Comparison of ENCODE assay signal across 14 cellular contexts in the genomic region with DNA sequence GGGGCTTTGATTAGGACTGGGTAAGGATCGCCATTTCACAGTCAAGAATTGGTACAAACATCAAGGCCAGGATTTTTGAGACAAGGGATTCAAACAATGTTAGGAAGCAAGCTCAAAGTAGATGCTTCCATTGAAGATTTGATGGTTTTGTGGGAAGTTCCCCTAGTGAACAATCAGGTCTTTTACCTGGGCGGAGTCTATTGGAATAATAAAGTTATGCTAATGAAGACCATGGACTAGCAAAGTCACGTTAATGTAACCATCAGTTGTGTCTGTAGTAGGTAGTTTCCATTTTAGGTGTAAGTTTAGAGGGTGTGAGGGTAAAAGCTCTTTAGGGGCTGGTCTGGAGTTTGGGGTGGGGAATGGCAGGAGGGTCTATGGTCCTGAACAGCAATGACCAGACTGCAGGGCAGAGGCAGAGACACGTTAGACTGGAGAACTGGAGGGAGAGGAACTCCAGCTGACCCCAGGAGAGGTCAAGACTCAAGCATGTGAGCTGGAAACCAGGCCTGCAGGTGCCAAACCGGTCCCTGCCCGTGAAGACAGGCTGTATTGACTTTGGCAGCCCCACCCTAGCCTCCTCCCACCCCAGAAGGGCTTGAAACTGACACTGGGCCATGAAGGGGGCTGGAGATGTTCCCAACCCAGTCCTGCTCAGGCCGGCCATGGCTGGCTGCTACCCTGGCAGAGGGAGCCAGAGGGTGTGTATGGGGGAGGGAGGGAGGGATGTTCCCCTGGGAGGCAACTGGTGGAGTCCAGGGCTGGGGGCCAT. TPM values are rescaled to one million over a fixed set of nuclear protein-coding genes. Genes with fewer than 3 reads are reported as not detected.
DNase-seq lines count a peak whose midpoint lies in the region; ATAC-seq and TF ChIP-seq lines count a peak whose summit lies in the region.
"Had no signal": no experiment of that assay in that cellular context is flagged by ENCODE, and none has a peak within 500 bp of the region (broad histone marks: within the 10 kb centered on the region; RNA-seq: fewer than 3 reads in every experiment).

No MANE protein-coding gene starts in this region.

- H3K4me1 ChIP-seq in ES-I3 (ENCODE audit: insufficient read depth, low read length) (peaks cover 37% of the 10 kb centered on the region), esophagus squamous epithelium (peaks cover 22 to 40% (median 28%) of the 10 kb centered on the region in 3 donors)

- 38 to 40% methylated on average over 6 to 7 of the region's 7 CpGs for WGBS in esophagus squamous epithelium, 2 donors

- intact Hi-C loops in esophagus squamous epithelium (cut with DNase I), result no loop called here

- H3K9ac ChIP-seq in ES-I3 (ENCODE audit: low read depth, low read length), result peak overlapping the region; percentile 21

- no peaks in the 10 kb centered on the region for H3K36me3 ChIP-seq in ES-I3 (ENCODE audit: insufficient read depth, low read length)
- H3K36me3 ChIP-seq in esophagus squamous epithelium, result no peaks in the 10 kb centered on the region

- peak overlapping the region; percentile 15 to 75 (median 52) for H3K27ac ChIP-seq in esophagus squamous epithelium

- no peaks in the 10 kb centered on the region for H3K27me3 ChIP-seq in esophagus squamous epithelium

- no peak for TF ChIP-seq POLR2A in esophagus squamous epithelium (IDR thresholded peaks at IDR 0.05)

- ATAC-seq in HG02870 (IDR thresholded peaks at IDR 0.05; ENCODE audit: unreplicated experiment), result no peak
- no peak for ATAC-seq in HG02763 (IDR thresholded peaks at IDR 0.05; ENCODE audit: unreplicated experiment)
- ATAC-seq: activated CD8-positive, alpha-beta T cell treated with anti-CD3 and anti-CD28 coated beads for 36 hours had no signal

- no peak for TF ChIP-seq CTCF in esophagus squamous epithelium (IDR thresholded peaks at IDR 0.05)

- H3K9me3 ChIP-seq in ES-I3 (ENCODE audit: control insufficient read depth, insufficient read depth, low read length) (no peaks in the 10 kb centered on the region), esophagus squamous epithelium (no peaks in the 10 kb centered on the region)

- peak; percentile 71 for DNase-seq in NCI-H2029 treated with DMSO at 0.1 percent for 48 hours (lab: John Stamatoyannopoulos, UW)
- no peak for DNase-seq in esophagus squamous epithelium (lab: John Stamatoyannopoulos, UW)
- peak; percentile 12 for DNase-seq in pons (ENCODE audit: low spot score)
- no peak for DNase-seq in NCI-H2227 treated with DMSO at 0.1 percent for 48 hours (lab: John Stamatoyannopoulos, UW)
- no peak for DNase-seq in AG08395 (ENCODE audit: low spot score)
- DNase-seq: activated CD8-positive, alpha-beta T cell treated with anti-CD3 and anti-CD28 coated beads for 36 hours; activated naive CD8-positive, alpha-beta T cell treated with anti-CD3 and anti-CD28 coated beads for 36 hours; effector CD8-positive, alpha-beta T cell; stimulated activated CD4-positive, alpha-beta T cell treated with anti-CD3 and anti-CD28 coated beads, Interleukin-2, amount 100 ng/mL, for 48 hours; SW 1271 had no signal

- no peak overlapping the region for H3K4me3 ChIP-seq in esophagus squamous epithelium

RNA-seq across cellular contexts. Expression of a gene that starts 36.0 kb away (rescaled TPM):
- under 1 TPM in 1 of 4 donors, not detected in 3; 0.09 TPM for total RNA-seq in esophagus squamous epithelium
- total RNA-seq: activated CD8-positive, alpha-beta T cell treated with anti-CD3 and anti-CD28 coated beads for 36 hours; activated naive CD8-positive, alpha-beta T cell treated with anti-CD3 and anti-CD28 coated beads for 36 hours; NCI-H460 had no signal

RNA-seq across cellular contexts. Expression of a gene that starts 57.8 kb away (rescaled TPM):
- 10 to 100 TPM; 21.2 to 31.3 (median 23.1) TPM for total RNA-seq in esophagus squamous epithelium

Comparison
In these comparisons a context has a peak if more than half of its experiments do, and no peak if none do; other contexts are left out.
1. DNase-seq: peak in NCI-H2029 treated with DMSO at 0.1 percent for 48 hours (single experiment) and pons (single experiment); none in esophagus squamous epithelium (single experiment), NCI-H2227 treated with DMSO at 0.1 percent for 48 hours (single experiment) and AG08395 (single experiment).